8 cellular contexts compared by ENCODE assay signal in genomic region chr2:128026422-128027277, GRCh38. TPM values are rescaled to one million over a fixed set of nuclear protein-coding genes. Genes with fewer than 3 reads are reported as not detected.
DNase-seq lines count a peak whose midpoint lies in the region; ATAC-seq lines count a peak whose summit lies in the region.

No MANE protein-coding gene starts in this region.

- peak overlapping the region; percentile 83 for H3K27ac Mint-ChIP-seq in activated naive CD8-positive, alpha-beta T cell treated with anti-CD3 and anti-CD28 coated beads for 36 hours
- peak overlapping the region; percentile 69 for H3K27ac Mint-ChIP-seq in stimulated activated memory B cell treated with anti-CD40 and anti-IgM and Interleukin-4, amounts not matched to agents 10 μg/mL and 1 μg/mL and 100 μg/mL, for 72 hours

- H3K36me3 Mint-ChIP-seq in activated naive CD8-positive, alpha-beta T cell treated with anti-CD3 and anti-CD28 coated beads for 36 hours = peaks cover 1% of the 10 kb centered on the region
- H3K36me3 Mint-ChIP-seq in stimulated activated memory B cell treated with anti-CD40 and anti-IgM and Interleukin-4, amounts not matched to agents 10 μg/mL and 1 μg/mL and 100 μg/mL, for 72 hours = peaks cover 13% of the 10 kb centered on the region

- peaks cover 22% of the 10 kb centered on the region for H3K4me1 Mint-ChIP-seq in activated naive CD8-positive, alpha-beta T cell treated with anti-CD3 and anti-CD28 coated beads for 36 hours
- H3K4me1 Mint-ChIP-seq in stimulated activated memory B cell treated with anti-CD40 and anti-IgM and Interleukin-4, amounts not matched to agents 10 μg/mL and 1 μg/mL and 100 μg/mL, for 72 hours = peaks cover 23% of the 10 kb centered on the region

- peak; percentile 1 for DNase-seq in NCI-H1092 treated with DMSO at 0.1 percent for 48 hours (lab: John Stamatoyannopoulos, UW)
- DNase-seq in NCI-H1092 (lab: John Stamatoyannopoulos, UW) = no peak
- no peak for DNase-seq in activated naive CD8-positive, alpha-beta T cell treated with anti-CD3 and anti-CD28 coated beads for 36 hours
- DNase-seq in inferior parietal cortex (ENCODE audit: extremely low spot score) = peak; percentile 29
- no peak for DNase-seq in NCI-H748 treated with DMSO at 0.1 percent for 48 hours (lab: John Stamatoyannopoulos, UW)
- no peak for DNase-seq in KG1 (lab: John Stamatoyannopoulos, UW)

- H3K4me3 Mint-ChIP-seq in activated naive CD8-positive, alpha-beta T cell treated with anti-CD3 and anti-CD28 coated beads for 36 hours = peak overlapping the region; percentile 98
- H3K4me3 Mint-ChIP-seq in stimulated activated memory B cell treated with anti-CD40 and anti-IgM and Interleukin-4, amounts not matched to agents 10 μg/mL and 1 μg/mL and 100 μg/mL, for 72 hours = peak overlapping the region; percentile 95

- no peaks in the 10 kb centered on the region for H3K9me3 Mint-ChIP-seq in activated naive CD8-positive, alpha-beta T cell treated with anti-CD3 and anti-CD28 coated beads for 36 hours
- no peaks in the 10 kb centered on the region for H3K9me3 Mint-ChIP-seq in stimulated activated memory B cell treated with anti-CD40 and anti-IgM and Interleukin-4, amounts not matched to agents 10 μg/mL and 1 μg/mL and 100 μg/mL, for 72 hours

- peak; percentile 0 for ATAC-seq in HG02943 (IDR thresholded peaks at IDR 0.05; ENCODE audit: low read depth, unreplicated experiment)
- ATAC-seq in stimulated activated memory B cell treated with anti-CD40 and anti-IgM and Interleukin-4, amounts not matched to agents 10 μg/mL and 1 μg/mL and 100 μg/mL, for 72 hours = no peak

- no peaks in the 10 kb centered on the region for H3K27me3 Mint-ChIP-seq in activated naive CD8-positive, alpha-beta T cell treated with anti-CD3 and anti-CD28 coated beads for 36 hours
- H3K27me3 Mint-ChIP-seq in stimulated activated memory B cell treated with anti-CD40 and anti-IgM and Interleukin-4, amounts not matched to agents 10 μg/mL and 1 μg/mL and 100 μg/mL, for 72 hours = no peaks in the 10 kb centered on the region

RNA-seq across cellular contexts. Expression of gene SAP130, which starts 1.2 kb away (rescaled TPM):
- 10 to 100 TPM; 24.4 to 26.7 TPM for total RNA-seq in activated naive CD8-positive, alpha-beta T cell treated with anti-CD3 and anti-CD28 coated beads for 36 hours

Comparison
In these comparisons a context has a peak if more than half of its experiments do, and no peak if none do; other contexts are left out.
1. DNase-seq: peak in NCI-H1092 treated with DMSO at 0.1 percent for 48 hours (single experiment) and inferior parietal cortex (single experiment); none in NCI-H1092 (single experiment), activated naive CD8-positive, alpha-beta T cell treated with anti-CD3 and anti-CD28 coated beads for 36 hours (single experiment), NCI-H748 treated with DMSO at 0.1 percent for 48 hours (single experiment) and KG1 (single experiment).